ENCODE assay signal across 8 cellular contexts in genomic region chr7:157273208-157274202, GRCh38.
DNase-seq lines count a peak whose midpoint lies in the region; ATAC-seq and TF ChIP-seq lines count a peak whose summit lies in the region.

No MANE protein-coding gene starts in this region.

- H3K9me3 Mint-ChIP-seq in type B pancreatic cell, result no peaks in the 10 kb centered on the region

- peak overlapping the region; percentile 77 for H3K27ac Mint-ChIP-seq in type B pancreatic cell

- peaks cover 15% of the 10 kb centered on the region for H3K36me3 Mint-ChIP-seq in type B pancreatic cell

- H3K27me3 ChIP-seq in RWPE2 (ENCODE audit: insufficient read depth, poor library complexity, severe bottlenecking), result no peaks in the 10 kb centered on the region

- H3K4me3 Mint-ChIP-seq in type B pancreatic cell, result no peak overlapping the region

- peaks cover 29% of the 10 kb centered on the region for H3K4me1 ChIP-seq in RWPE2 (ENCODE audit: insufficient read depth, poor library complexity, severe bottlenecking)

- H3K9me3 ChIP-seq in RWPE2 (ENCODE audit: severe bottlenecking), result no peaks in the 10 kb centered on the region

- peaks cover 8% of the 10 kb centered on the region; the same call in 1 of the 2 replicates for H3K36me3 ChIP-seq in RWPE2 (ENCODE audit: low read depth)

- peaks cover 16% of the 10 kb centered on the region for H3K4me1 Mint-ChIP-seq in type B pancreatic cell (ENCODE audit: unreplicated experiment)

- no peaks in the 10 kb centered on the region for H3K27me3 Mint-ChIP-seq in type B pancreatic cell

- ATAC-seq in GM21447 (IDR thresholded peaks at IDR 0.05; ENCODE audit: unreplicated experiment) (peak; percentile 72), RWPE2 (ENCODE audit: low read depth) (peak; percentile 39)

- TF ChIP-seq CTCF in RWPE2 (IDR thresholded peaks at IDR 0.05; ENCODE audit: poor library complexity, severe bottlenecking), result peak; percentile 98
- peak; percentile 98 for TF ChIP-seq CTCF in type B pancreatic cell (conservative IDR thresholded peaks at IDR 0.05)

- H3K4me3 ChIP-seq in RWPE2 (ENCODE audit: severe bottlenecking), result no peak overlapping the region

- peak overlapping the region; percentile 74 for H3K27ac ChIP-seq in RWPE2 (ENCODE audit: poor library complexity, severe bottlenecking)

- DNase-seq in DMS114 treated with DMSO at 0.1 percent for 48 hours (lab: John Stamatoyannopoulos, UW; ENCODE audit: unreplicated experiment), result peak; percentile 24
- peak; percentile 98 for DNase-seq in HuH-7 (ENCODE audit: low spot score)
- DNase-seq in RWPE2 (ENCODE audit: low spot score), result peak; percentile 68
- DNase-seq in activated naive CD4-positive, alpha-beta T cell treated with Interleukin-2 at 50 U/mL for 16 hours, result peak; percentile 65
- peak; percentile 35 for DNase-seq in globus pallidus (ENCODE audit: low spot score)
- DNase-seq in pons (ENCODE audit: low spot score), result peak; percentile 42
- no peak for DNase-seq in type B pancreatic cell (ENCODE audit: extremely low spot score, unreplicated experiment)
